Comparison of ENCODE assay signal across 8 cellular contexts in the genomic region with DNA sequence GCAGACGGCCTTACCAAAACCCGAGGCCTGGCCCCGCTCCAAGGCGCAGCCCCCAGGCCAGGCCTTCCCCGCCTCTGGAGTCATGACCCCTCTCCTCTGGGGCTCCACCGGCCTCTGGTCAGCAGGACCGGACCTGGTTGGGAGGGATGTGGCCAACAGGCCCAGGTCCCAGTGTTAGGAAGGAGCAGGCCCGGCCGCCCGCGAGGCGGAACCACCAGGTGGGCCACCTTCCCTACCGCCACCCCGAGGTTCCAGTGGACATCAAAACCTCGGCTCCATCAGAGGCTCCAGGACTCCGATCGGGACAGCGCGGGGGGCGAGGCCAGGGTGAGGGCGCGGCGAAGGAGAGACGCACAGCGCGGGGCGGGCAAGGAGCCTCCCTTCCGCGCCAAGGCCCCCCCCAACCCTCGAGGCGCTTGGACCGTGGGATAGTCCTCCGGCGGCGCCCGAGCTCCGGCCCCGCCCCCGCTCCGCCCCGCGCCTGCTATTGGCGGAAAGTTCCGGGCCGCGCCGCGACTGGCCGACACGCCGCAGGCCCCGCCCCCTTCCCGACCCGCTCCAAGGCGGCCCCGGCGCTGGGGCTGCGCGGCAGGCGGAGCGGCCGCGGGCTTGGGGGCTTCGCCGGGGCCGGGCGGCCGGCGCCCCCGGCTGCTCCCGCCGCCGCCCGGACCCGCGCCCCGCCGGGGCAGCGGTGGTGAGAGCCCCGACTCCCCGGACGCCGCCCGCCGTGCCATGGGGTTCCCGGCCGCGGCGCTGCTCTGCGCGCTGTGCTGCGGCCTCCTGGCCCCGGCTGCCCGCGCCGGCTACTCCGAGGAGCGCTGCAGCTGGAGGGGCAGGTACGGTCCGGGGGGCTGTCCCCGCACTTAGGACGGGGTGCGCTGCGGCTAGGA.
DNase-seq lines count a peak whose midpoint lies in the region; ATAC-seq and TF ChIP-seq lines count a peak whose summit lies in the region.

A gene (plus strand): TSS at position 561 of the 890 bp plus-strand sequence. CDS start 172 bp downstream, at position 733.

- no peak for TF ChIP-seq CTCF in GM10248 (IDR thresholded peaks at IDR 0.05; ENCODE audit: control extremely low read depth, extremely low read depth, low read depth, missing control alignments)
- no peak for TF ChIP-seq CTCF in choroid plexus epithelial cell (conservative IDR thresholded peaks at IDR 0.05; ENCODE audit: low read depth, low read length)

- ATAC-seq in HG02840 (IDR thresholded peaks at IDR 0.05; ENCODE audit: low FRiP score, unreplicated experiment) (peak; percentile 54), GM19328 (IDR thresholded peaks at IDR 0.05; ENCODE audit: unreplicated experiment) (no peak)

- POLR2A ChIA-PET in GM10248 (lab: Yijun Ruan, JAX): interaction anchor here (1.8 kb wide), 1 partner anchor 74 kb away, joined by 5 read pairs; a partner anchor contains a TSS

- H3K4me3 ChIP-seq in choroid plexus epithelial cell (ENCODE audit: low read depth, low read length): peak within 1 kb of the TSS; percentile 63

- CTCF ChIA-PET in GM10248 (lab: Yijun Ruan, JAX): interaction anchor here (1.0 to 8.3 kb wide), 9 partner anchors 11 to 388 kb away, joined by 3 to 169 read pairs (median 5); a partner anchor contains a TSS

- peak; percentile 92 for DNase-seq in GM10248 (ENCODE audit: extremely low spot score)
- peak; percentile 81 for DNase-seq in NCI-H345 (lab: John Stamatoyannopoulos, UW)
- DNase-seq in activated CD4-positive, alpha-beta T cell treated with anti-CD3 and anti-CD28 coated beads for 48 hours: peak; percentile 93
- peak; percentile 88 for DNase-seq in choroid plexus epithelial cell (ENCODE audit: low read depth)
- peak; percentile 73 for DNase-seq in kidney glomerular epithelial cell (lab: John Stamatoyannopoulos, UW)
- DNase-seq in stimulated activated CD4-positive, alpha-beta T cell treated with anti-CD3 and anti-CD28 coated beads, Interleukin-15, amount 100 ng/mL, for 48 hours (ENCODE audit: low read depth in 2 of 2): peak; percentile 73 to 89
